ENCODE assay signal across 8 cellular contexts in genomic region chrX:48631376-48632090, GRCh38. TPM values are rescaled to one million over a fixed set of nuclear protein-coding genes. Genes with fewer than 3 reads are reported as not detected.
A peak's percentile ranks its signal among the peaks of the same experiment; 100 is the strongest.
DNase-seq lines count a peak whose midpoint lies in the region; ATAC-seq and TF ChIP-seq lines count a peak whose summit lies in the region.

No MANE protein-coding gene starts in this region.

- ATAC-seq in GM18861 (IDR thresholded peaks at IDR 0.05; ENCODE audit: unreplicated experiment) (peak; percentile 68), esophagus mucosa (peak; percentile 99)
- peak; percentile 88 for ATAC-seq in naive thymus-derived CD4-positive, alpha-beta T cell
- peak; percentile 92 for ATAC-seq in stimulated activated effector memory CD8-positive, alpha-beta T cell treated with anti-CD3 and anti-CD28 coated beads, Interleukin-12 subunit alpha, Interleukin-12 subunit beta, amount 100 ng/mL, for 72 hours

- no peaks in the 10 kb centered on the region for H3K36me3 ChIP-seq in OCI-LY3 (replicated peaks; ENCODE audit: low read depth, low read length)
- no peaks in the 10 kb centered on the region for H3K36me3 ChIP-seq in naive thymus-derived CD4-positive, alpha-beta T cell (ENCODE audit: control insufficient read depth in 2 of 3, insufficient read depth in 3 of 3, low read length in 3 of 3)

- peaks cover 2 to 14% (median 7%) of the 10 kb centered on the region in 7 donors for H3K4me1 Mint-ChIP-seq in naive thymus-derived CD4-positive, alpha-beta T cell
- no peaks in the 10 kb centered on the region for H3K4me1 Mint-ChIP-seq in stimulated activated effector memory CD8-positive, alpha-beta T cell treated with anti-CD3 and anti-CD28 coated beads, Interleukin-12 subunit alpha, Interleukin-12 subunit beta, amount 100 ng/mL, for 72 hours

- no peaks in the 10 kb centered on the region for H3K27me3 ChIP-seq in OCI-LY3 (ENCODE audit: low read depth, low read length)
- H3K27me3 ChIP-seq in naive thymus-derived CD4-positive, alpha-beta T cell (ENCODE audit: control insufficient read depth in 2 of 2, insufficient read depth in 2 of 2, low read length in 2 of 2) = no peaks in the 10 kb centered on the region

- H4K20me1 ChIP-seq in OCI-LY3 (ENCODE audit: insufficient read depth, low read length) = no peaks in the 10 kb centered on the region

- H3K4me1 ChIP-seq in OCI-LY3 (ENCODE audit: low read length) = peaks cover 6% of the 10 kb centered on the region; the same call in 1 of the 2 replicates
- H3K4me1 ChIP-seq in naive thymus-derived CD4-positive, alpha-beta T cell (ENCODE audit: control insufficient read depth in 2 of 2, insufficient read depth in 2 of 2, low read length in 2 of 2) = peaks cover 7 to 14% of the 10 kb centered on the region in 2 donors

- CTCF ChIA-PET in naive thymus-derived CD4-positive, alpha-beta T cell (lab: Charles Lee) = interaction anchor here (1.1 to 1.6 kb wide), 2 partner anchors 15 to 20 kb away, joined by 3 to 4 read pairs; no protein-coding TSS in a partner anchor

- intact Hi-C loops in naive thymus-derived CD4-positive, alpha-beta T cell (cut with micrococcal nuclease) = loop anchor here in 1 of 2 donors (1.0 kb wide), 3 partner anchors 33 to 306 kb away; no protein-coding TSS in a partner anchor

- H3K27ac ChIP-seq in OCI-LY3 (ENCODE audit: low read length) = no peak overlapping the region
- no peak overlapping the region for H3K27ac ChIP-seq in naive thymus-derived CD4-positive, alpha-beta T cell (ENCODE audit: low read depth, low read length)

- no peaks in the 10 kb centered on the region for H3K27me3 Mint-ChIP-seq in naive thymus-derived CD4-positive, alpha-beta T cell

- H3K79me2 ChIP-seq in OCI-LY3 (ENCODE audit: low read length) = no peaks in the 10 kb centered on the region

- no peaks in the 10 kb centered on the region for H3K36me3 Mint-ChIP-seq in naive thymus-derived CD4-positive, alpha-beta T cell
- no peaks in the 10 kb centered on the region for H3K36me3 Mint-ChIP-seq in stimulated activated effector memory CD8-positive, alpha-beta T cell treated with anti-CD3 and anti-CD28 coated beads, Interleukin-12 subunit alpha, Interleukin-12 subunit beta, amount 100 ng/mL, for 72 hours

- peak; percentile 89 for DNase-seq in AG08395 (ENCODE audit: low spot score)
- DNase-seq in HT-29 (ENCODE audit: low spot score) = peak; percentile 96
- DNase-seq in activated T-cell treated with anti-CD3 and anti-CD28 coated beads, Interleukin-2, amount 50 U/mL, for 1 hour = peak; percentile 52
- DNase-seq in naive thymus-derived CD4-positive, alpha-beta T cell = peak; percentile 13 to 74 (median 54)
- DNase-seq in stimulated activated effector memory CD8-positive, alpha-beta T cell treated with anti-CD3 and anti-CD28 coated beads, Interleukin-12 subunit alpha, Interleukin-12 subunit beta, amount 100 ng/mL, for 72 hours (ENCODE audit: low spot score in 2 of 2) = peak; percentile 22 to 65

- peak overlapping the region; percentile 42; the same call in 1 of the 2 replicates for H2AFZ ChIP-seq in OCI-LY3 (ENCODE audit: low read depth, low read length)

- peak overlapping the region in 9 of 10 donors; percentile 38 to 70 (median 57) for H3K4me3 Mint-ChIP-seq in naive thymus-derived CD4-positive, alpha-beta T cell
- peak overlapping the region; percentile 20 for H3K4me3 Mint-ChIP-seq in stimulated activated effector memory CD8-positive, alpha-beta T cell treated with anti-CD3 and anti-CD28 coated beads, Interleukin-12 subunit alpha, Interleukin-12 subunit beta, amount 100 ng/mL, for 72 hours

- H3K9ac ChIP-seq in OCI-LY3 (ENCODE audit: low read length) = no peak overlapping the region

- no peaks in the 10 kb centered on the region for H3K9me3 ChIP-seq in OCI-LY3 (ENCODE audit: insufficient read depth, low read length)
- no peaks in the 10 kb centered on the region for H3K9me3 ChIP-seq in naive thymus-derived CD4-positive, alpha-beta T cell (ENCODE audit: control insufficient read depth in 2 of 3, low read length in 3 of 3)

- peak; percentile 55 for TF ChIP-seq CTCF in OCI-LY3 (IDR thresholded peaks at IDR 0.05; ENCODE audit: low read depth, low read length)

- H3K4me3 ChIP-seq in OCI-LY3 (ENCODE audit: low read length) = peak overlapping the region; percentile 60
- no peak overlapping the region for H3K4me3 ChIP-seq in naive thymus-derived CD4-positive, alpha-beta T cell (ENCODE audit: low read length)

- H3K4me2 ChIP-seq in OCI-LY3 (ENCODE audit: low read length) = peak overlapping the region; percentile 69

- H3K9me3 Mint-ChIP-seq in naive thymus-derived CD4-positive, alpha-beta T cell = no peaks in the 10 kb centered on the region
- H3K9me3 Mint-ChIP-seq in stimulated activated effector memory CD8-positive, alpha-beta T cell treated with anti-CD3 and anti-CD28 coated beads, Interleukin-12 subunit alpha, Interleukin-12 subunit beta, amount 100 ng/mL, for 72 hours = no peaks in the 10 kb centered on the region

- POLR2A ChIA-PET in naive thymus-derived CD4-positive, alpha-beta T cell (lab: Charles Lee) = interaction anchor here (0.7 to 1.3 kb wide), 5 partner anchors 33 to 306 kb away, joined by 3 to 5 read pairs (median 3); partner anchors contain the start of genes HDAC6 and WAS

- peak overlapping the region in 7 of 9 donors; percentile 28 to 79 (median 54) for H3K27ac Mint-ChIP-seq in naive thymus-derived CD4-positive, alpha-beta T cell
- H3K27ac Mint-ChIP-seq in stimulated activated effector memory CD8-positive, alpha-beta T cell treated with anti-CD3 and anti-CD28 coated beads, Interleukin-12 subunit alpha, Interleukin-12 subunit beta, amount 100 ng/mL, for 72 hours = no peak overlapping the region

RNA-seq across cellular contexts. Expression of gene WDR13, which starts 34.2 kb away (rescaled TPM):
- total RNA-seq in HT-29 (2014; rRNA removed; shearing (Covaris generic)) = 120 and 165 TPM in 2 replicates
- total RNA-seq in esophagus mucosa = 70.2 TPM
- total RNA-seq in naive thymus-derived CD4-positive, alpha-beta T cell = 10 to 100 TPM; 44.8 to 66.9 (median 54.4) TPM
- 10 to 100 TPM; 27.5 to 33.2 TPM for polyA plus RNA-seq in naive thymus-derived CD4-positive, alpha-beta T cell

RNA-seq across cellular contexts. Expression of gene WAS, which starts 52.1 kb away (rescaled TPM):
- 0.15 and 0.50 TPM in 2 replicates for total RNA-seq in HT-29 (2014; rRNA removed; shearing (Covaris generic))
- 1.2 TPM for total RNA-seq in esophagus mucosa
- 100 to 1,000 TPM in 4 of 5 experiments, 10 to 100 TPM in 1; 92.2 to 164 (median 105) TPM for total RNA-seq in naive thymus-derived CD4-positive, alpha-beta T cell
- polyA plus RNA-seq in naive thymus-derived CD4-positive, alpha-beta T cell = 10 to 100 TPM; 18.6 to 28.8 TPM

RNA-seq across cellular contexts. Expression of gene RBM3, which starts 57.2 kb away (rescaled TPM):
- total RNA-seq in HT-29 (2014; rRNA removed; shearing (Covaris generic)) = 134 and 135 TPM in 2 replicates
- total RNA-seq in esophagus mucosa = 273 TPM
- total RNA-seq in naive thymus-derived CD4-positive, alpha-beta T cell = 100 to 1,000 TPM; 176 to 374 (median 329) TPM
- 100 to 1,000 TPM; 242 to 254 TPM for polyA plus RNA-seq in naive thymus-derived CD4-positive, alpha-beta T cell

Comparison
In these comparisons a context has a peak if more than half of its experiments do, and no peak if none do; other contexts are left out.
1. DNase-seq: peak in every context shown above with its lines; median percentile 96 in HT-29; 89 in AG08395; 54 in naive thymus-derived CD4-positive, alpha-beta T cell; 52 in activated T-cell treated with anti-CD3 and anti-CD28 coated beads, Interleukin-2, amount 50 U/mL, for 1 hour; 44 in stimulated activated effector memory CD8-positive, alpha-beta T cell treated with anti-CD3 and anti-CD28 coated beads, Interleukin-12 subunit alpha, Interleukin-12 subunit beta, amount 100 ng/mL, for 72 hours.
2. RNA of gene WAS, which starts 52.1 kb away (total RNA-seq): 92.2 to 164 TPM in naive thymus-derived CD4-positive, alpha-beta T cell; 1.2 TPM in esophagus mucosa (single experiment) and 0.15 to 0.50 TPM in HT-29; every median in the first group is over 10 times any median in the second.
3. Peak in every context shown above with its lines, with median percentiles within 50 percentile points of each other: ATAC-seq.